ENCODE assay signal across 29 cellular contexts in the genomic region with DNA sequence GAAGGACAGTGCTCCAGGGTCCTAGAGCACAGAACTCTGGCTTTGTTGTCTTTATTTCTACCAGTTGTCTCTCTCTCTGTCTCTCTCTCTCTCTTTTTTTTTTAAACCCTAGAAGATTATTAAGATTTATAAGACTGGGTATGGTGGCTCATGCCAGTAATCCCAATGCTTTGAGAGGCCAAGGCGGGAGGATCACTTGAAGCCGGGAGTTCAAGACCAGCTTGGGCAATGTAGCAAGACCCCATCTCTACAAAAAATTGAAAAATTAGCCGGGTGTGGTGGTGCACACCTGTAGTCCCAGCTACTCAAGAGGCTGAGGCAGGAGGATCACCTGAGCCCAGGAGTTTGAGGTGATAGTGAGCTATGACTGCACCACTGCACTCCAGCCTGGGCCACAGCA.
"Had no signal": no experiment of that assay in that cellular context is flagged by ENCODE, and none has a peak within 500 bp of the region (broad histone marks: within the 10 kb centered on the region; RNA-seq: fewer than 3 reads in every experiment).

No MANE protein-coding gene starts in this region.

- H3K27me3 Mint-ChIP-seq: naive B cell; stimulated activated naive CD8-positive, alpha-beta T cell treated with anti-CD3 and anti-CD28 coated beads, Interleukin-15, amount 100 ng/mL, for 72 hours had no signal

- H3K4me3 Mint-ChIP-seq: immature natural killer cell; mesothelial cell of epicardium; naive B cell; natural killer cell; nephron progenitor cell; neural progenitor cell; stimulated activated effector memory CD8-positive, alpha-beta T cell treated with anti-CD3 and anti-CD28 coated beads, Interleukin-12 subunit alpha, Interleukin-12 subunit beta, amount 100 ng/mL, for 72 hours; stimulated activated naive CD8-positive, alpha-beta T cell treated with anti-CD3 and anti-CD28 coated beads, Interleukin-15, amount 100 ng/mL, for 72 hours had no signal

- H3K4me1 ChIP-seq: parathyroid adenoma, testis had no signal

- ATAC-seq: heart left ventricle; left lung; lower lobe of right lung; stimulated activated effector memory CD8-positive, alpha-beta T cell treated with anti-CD3 and anti-CD28 coated beads, Interleukin-12 subunit alpha, Interleukin-12 subunit beta, amount 100 ng/mL, for 72 hours; upper lobe of right lung had no signal

- H3K36me3 Mint-ChIP-seq: immature natural killer cell; mesothelial cell of epicardium; naive B cell; stimulated activated effector memory CD8-positive, alpha-beta T cell treated with anti-CD3 and anti-CD28 coated beads, Interleukin-12 subunit alpha, Interleukin-12 subunit beta, amount 100 ng/mL, for 72 hours had no signal

- H3K27ac Mint-ChIP-seq: mesothelial cell of epicardium; natural killer cell; neural progenitor cell; stimulated activated effector memory CD8-positive, alpha-beta T cell treated with anti-CD3 and anti-CD28 coated beads, Interleukin-12 subunit alpha, Interleukin-12 subunit beta, amount 100 ng/mL, for 72 hours; stimulated activated naive CD8-positive, alpha-beta T cell treated with anti-CD3 and anti-CD28 coated beads, Interleukin-15, amount 100 ng/mL, for 72 hours had no signal

- H3K9ac ChIP-seq: neural progenitor cell, parathyroid adenoma had no signal

- H3K27ac ChIP-seq: heart left ventricle, left lung, lower lobe of right lung, neural progenitor cell, neutrophil, parathyroid adenoma, sigmoid colon, spleen, testis, thyroid gland, upper lobe of right lung had no signal

- H3K36me3 ChIP-seq: heart left ventricle, left lung, lower lobe of right lung, neural progenitor cell, neutrophil, sigmoid colon, spleen, thyroid gland, upper lobe of right lung had no signal

- H3K4me3 ChIP-seq: heart left ventricle, left lung, lower lobe of right lung, neural progenitor cell, sigmoid colon, spleen, testis, thyroid gland, upper lobe of right lung had no signal

- H3K27me3 ChIP-seq: heart left ventricle, left lung, neural progenitor cell, neutrophil, sigmoid colon, spleen, testis, thyroid gland, upper lobe of right lung had no signal

- H3K9me3 Mint-ChIP-seq: immature natural killer cell; natural killer cell; stimulated activated effector memory CD8-positive, alpha-beta T cell treated with anti-CD3 and anti-CD28 coated beads, Interleukin-12 subunit alpha, Interleukin-12 subunit beta, amount 100 ng/mL, for 72 hours; stimulated activated naive CD8-positive, alpha-beta T cell treated with anti-CD3 and anti-CD28 coated beads, Interleukin-15, amount 100 ng/mL, for 72 hours had no signal

- DNase-seq: heart left ventricle; hypothalamus; immature natural killer cell; kidney; left colon; left lung; lower lobe of right lung; mammary epithelial cell; mesendoderm; naive B cell; natural killer cell; nephron progenitor cell; occipital lobe; retina; right cardiac atrium; sigmoid colon; spleen; stimulated activated CD4-positive, alpha-beta T cell treated with anti-CD3 and anti-CD28 coated beads, Interleukin-4, amount 100 ng/mL, for 24 hours; stimulated activated naive CD4-positive, alpha-beta T cell treated with Interleukin-2 at 50 U/mL for 16 hours; stimulated activated naive CD8-positive, alpha-beta T cell treated with anti-CD3 and anti-CD28 coated beads, Interleukin-15, amount 100 ng/mL, for 72 hours; substantia nigra; testis; thyroid gland; upper lobe of right lung had no signal

- H3K9me3 ChIP-seq: left lung, lower lobe of right lung, neutrophil, sigmoid colon, spleen, testis, thyroid gland, upper lobe of right lung had no signal
